In the genomic region with DNA sequence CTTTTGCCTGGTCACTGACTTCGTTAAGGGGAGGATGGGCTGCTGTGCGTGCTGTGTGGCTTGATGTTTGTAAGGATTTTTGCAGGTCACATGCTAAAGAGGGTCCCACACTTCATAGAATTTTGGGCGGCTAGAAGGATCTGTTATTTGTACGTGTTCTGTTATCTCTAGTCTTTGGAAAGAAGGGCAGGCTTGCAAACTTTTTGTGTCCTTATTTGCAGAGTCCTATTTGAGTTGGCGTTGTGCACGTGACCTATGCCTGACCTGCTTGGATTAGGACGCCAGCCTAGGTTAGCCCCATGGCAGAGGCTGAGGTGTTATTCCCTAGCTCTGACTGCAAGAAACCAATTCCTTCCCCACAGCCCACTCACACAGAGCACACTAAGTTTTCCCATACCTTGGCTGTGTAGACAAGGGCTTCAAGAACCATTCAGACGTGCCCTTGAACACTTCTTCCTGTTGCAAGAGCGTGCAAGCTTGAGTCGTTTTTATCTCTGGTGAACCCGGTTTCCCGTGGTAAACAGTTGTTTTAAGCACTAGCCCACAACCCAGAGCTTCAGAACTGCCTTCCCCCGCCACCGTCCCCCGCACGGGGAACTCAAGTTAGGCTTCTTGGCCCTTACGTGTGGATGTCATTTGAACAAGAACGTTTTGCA, we compare ENCODE assay signal across 18 cellular contexts.
DNase-seq lines count a peak whose midpoint lies in the region; ATAC-seq and TF ChIP-seq lines count a peak whose summit lies in the region.
"Had no signal": no experiment of that assay in that cellular context is flagged by ENCODE, and none has a peak within 500 bp of the region (broad histone marks: within the 10 kb centered on the region; RNA-seq: fewer than 3 reads in every experiment).

No MANE protein-coding gene starts in this region.

- peaks cover 22% of the 10 kb centered on the region for H3K36me3 Mint-ChIP-seq in activated CD4-positive, alpha-beta T cell treated with anti-CD3 and anti-CD28 coated beads, Interleukin-2, amount 10 ng/mL, durations not matched to agents 7 days and 5 days (ENCODE audit: low read depth)
- H3K36me3 Mint-ChIP-seq in activated naive CD8-positive, alpha-beta T cell treated with anti-CD3 and anti-CD28 coated beads, Interleukin-2, amount 10 ng/mL, durations not matched to agents 7 days and 5 days: peaks cover 30% of the 10 kb centered on the region

- H3K27me3 Mint-ChIP-seq in activated CD4-positive, alpha-beta T cell treated with anti-CD3 and anti-CD28 coated beads, Interleukin-2, amount 10 ng/mL, durations not matched to agents 7 days and 5 days: no peaks in the 10 kb centered on the region
- no peaks in the 10 kb centered on the region for H3K27me3 Mint-ChIP-seq in activated naive CD8-positive, alpha-beta T cell treated with anti-CD3 and anti-CD28 coated beads, Interleukin-2, amount 10 ng/mL, durations not matched to agents 7 days and 5 days

- CTCF ChIA-PET in activated CD4-positive, alpha-beta T cell treated with anti-CD3 and anti-CD28 coated beads, Interleukin-2, amount 10 ng/mL, durations not matched to agents 7 days and 5 days (lab: Charles Lee): interaction anchor here (0.6 kb wide), 1 partner anchor 12 kb away, joined by 3 read pairs; no protein-coding TSS in a partner anchor

- H3K27ac ChIP-seq in upper lobe of right lung: no peak overlapping the region
- H3K27ac ChIP-seq: cardiac muscle cell had no signal

- peaks cover 15% of the 10 kb centered on the region for H3K9me3 ChIP-seq in upper lobe of right lung

- no peaks in the 10 kb centered on the region for H3K4me1 ChIP-seq in upper lobe of right lung

- intact Hi-C loops in upper lobe of right lung (cut with DNase I): no loop called here

- H3K4me3 Mint-ChIP-seq in activated CD4-positive, alpha-beta T cell treated with anti-CD3 and anti-CD28 coated beads, Interleukin-2, amount 10 ng/mL, durations not matched to agents 7 days and 5 days: no peak overlapping the region
- H3K4me3 Mint-ChIP-seq in activated naive CD8-positive, alpha-beta T cell treated with anti-CD3 and anti-CD28 coated beads, Interleukin-2, amount 10 ng/mL, durations not matched to agents 7 days and 5 days: peak overlapping the region; percentile 20
- H3K4me3 Mint-ChIP-seq: WTC11 had no signal

- no peak for TF ChIP-seq CTCF in upper lobe of right lung (IDR thresholded peaks at IDR 0.05)

- POLR2A ChIA-PET in activated CD4-positive, alpha-beta T cell treated with anti-CD3 and anti-CD28 coated beads, Interleukin-2, amount 10 ng/mL, durations not matched to agents 7 days and 5 days (lab: Charles Lee): interaction anchor here (0.6 kb wide), 1 partner anchor 154 kb away, joined by 3 read pairs; no protein-coding TSS in a partner anchor
- POLR2A ChIA-PET in activated naive CD8-positive, alpha-beta T cell treated with anti-CD3 and anti-CD28 coated beads, Interleukin-2, amount 10 ng/mL, durations not matched to agents 7 days and 5 days (lab: Charles Lee): interaction anchor here (0.7 to 1.0 kb wide), 3 partner anchors 15 to 151 kb away, joined by 3 read pairs; no protein-coding TSS in a partner anchor

- peaks cover 28% of the 10 kb centered on the region for H3K9me3 Mint-ChIP-seq in activated CD4-positive, alpha-beta T cell treated with anti-CD3 and anti-CD28 coated beads, Interleukin-2, amount 10 ng/mL, durations not matched to agents 7 days and 5 days
- H3K9me3 Mint-ChIP-seq in activated naive CD8-positive, alpha-beta T cell treated with anti-CD3 and anti-CD28 coated beads, Interleukin-2, amount 10 ng/mL, durations not matched to agents 7 days and 5 days: peaks cover 9% of the 10 kb centered on the region

- peak overlapping the region; percentile 32 for H3K27ac Mint-ChIP-seq in activated CD4-positive, alpha-beta T cell treated with anti-CD3 and anti-CD28 coated beads, Interleukin-2, amount 10 ng/mL, durations not matched to agents 7 days and 5 days
- peak overlapping the region; percentile 67 for H3K27ac Mint-ChIP-seq in activated naive CD8-positive, alpha-beta T cell treated with anti-CD3 and anti-CD28 coated beads, Interleukin-2, amount 10 ng/mL, durations not matched to agents 7 days and 5 days
- H3K27ac Mint-ChIP-seq: WTC11 had no signal

- peak; percentile 67 for ATAC-seq in activated naive CD8-positive, alpha-beta T cell treated with anti-CD3 and anti-CD28 coated beads, Interleukin-2, amount 10 ng/mL, durations not matched to agents 7 days and 5 days (ENCODE audit: low read depth)
- peak; percentile 32 for ATAC-seq in upper lobe of right lung
- no peak for ATAC-seq in HG03135 (IDR thresholded peaks at IDR 0.05; ENCODE audit: unreplicated experiment)
- ATAC-seq: left cardiac atrium, mucosa of descending colon, Panc1, sciatic nerve, WTC11 had no signal

- DNase-seq in stimulated activated CD4-positive, alpha-beta T cell treated with anti-CD3 and anti-CD28 coated beads, Interleukin-12 subunit alpha, Interleukin-12 subunit beta, amount 100 ng/mL, for 4 hours: peak; percentile 6
- DNase-seq in stimulated activated CD4-positive, alpha-beta T cell treated with anti-CD3 and anti-CD28 coated beads, Interleukin-2, amount 100 ng/mL, for 48 hours: no peak
- DNase-seq in activated CD4-positive, alpha-beta T cell treated with anti-CD3 and anti-CD28 coated beads, Interleukin-2, amount 10 ng/mL, durations not matched to agents 7 days and 5 days: peak; percentile 44
- no peak for DNase-seq in activated naive CD8-positive, alpha-beta T cell treated with anti-CD3 and anti-CD28 coated beads, Interleukin-2, amount 10 ng/mL, durations not matched to agents 7 days and 5 days
- DNase-seq in upper lobe of right lung (no peak), NCI-H526 (lab: John Stamatoyannopoulos, UW) (no peak)
- DNase-seq in effector CD8-positive, alpha-beta T cell (lab: John Stamatoyannopoulos, UW): no peak
- DNase-seq: HCEC 1CT, hypothalamus, left cardiac atrium, mucosa of descending colon, NCI-H1930, NCI-H524 had no signal

- H3K27me3 ChIP-seq in upper lobe of right lung: no peaks in the 10 kb centered on the region
- H3K27me3 ChIP-seq: cardiac muscle cell had no signal

- peaks cover 37% of the 10 kb centered on the region for H3K4me1 Mint-ChIP-seq in activated CD4-positive, alpha-beta T cell treated with anti-CD3 and anti-CD28 coated beads, Interleukin-2, amount 10 ng/mL, durations not matched to agents 7 days and 5 days
- peaks cover 30% of the 10 kb centered on the region for H3K4me1 Mint-ChIP-seq in activated naive CD8-positive, alpha-beta T cell treated with anti-CD3 and anti-CD28 coated beads, Interleukin-2, amount 10 ng/mL, durations not matched to agents 7 days and 5 days
- H3K4me1 Mint-ChIP-seq: WTC11 had no signal

- H3K36me3 ChIP-seq in upper lobe of right lung: no peaks in the 10 kb centered on the region
- H3K36me3 ChIP-seq: cardiac muscle cell had no signal

- no peak overlapping the region for H3K4me3 ChIP-seq in upper lobe of right lung
- H3K4me3 ChIP-seq: cardiac muscle cell, mucosa of descending colon had no signal

Comparison
In these comparisons a context has a peak if more than half of its experiments do, and no peak if none do; other contexts are left out.
1. DNase-seq: peak in stimulated activated CD4-positive, alpha-beta T cell treated with anti-CD3 and anti-CD28 coated beads, Interleukin-12 subunit alpha, Interleukin-12 subunit beta, amount 100 ng/mL, for 4 hours (single experiment) and activated CD4-positive, alpha-beta T cell treated with anti-CD3 and anti-CD28 coated beads, Interleukin-2, amount 10 ng/mL, durations not matched to agents 7 days and 5 days (single experiment); none in stimulated activated CD4-positive, alpha-beta T cell treated with anti-CD3 and anti-CD28 coated beads, Interleukin-2, amount 100 ng/mL, for 48 hours (0 of 2), activated naive CD8-positive, alpha-beta T cell treated with anti-CD3 and anti-CD28 coated beads, Interleukin-2, amount 10 ng/mL, durations not matched to agents 7 days and 5 days (single experiment), upper lobe of right lung (single experiment), effector CD8-positive, alpha-beta T cell (single experiment) and NCI-H526 (0 of 2).